1 cellular context compared by ENCODE assay signal in the genomic region with DNA sequence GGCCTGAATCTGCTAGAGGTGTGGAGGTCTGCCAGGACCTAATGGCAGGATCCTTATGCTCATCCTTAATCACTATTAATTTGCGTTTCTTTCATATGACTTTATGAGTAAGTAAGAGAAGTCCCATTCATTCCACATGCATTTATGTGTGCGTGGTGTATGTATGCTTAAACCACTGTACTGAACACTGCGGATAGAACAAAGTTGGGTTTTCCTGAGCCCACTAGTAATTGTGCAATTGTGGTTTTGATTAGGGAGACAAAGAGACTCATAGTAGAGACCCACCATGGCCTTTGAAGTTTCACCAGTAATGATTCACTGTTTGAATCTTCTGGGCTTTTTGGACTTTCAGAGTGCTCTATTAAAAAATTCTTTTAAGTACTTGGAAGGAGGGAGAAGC.
TF ChIP-seq lines count a peak whose summit lies in the region.

No MANE protein-coding gene starts in this region.

TF ChIP-seq in endothelial cell of umbilical vein, 7 proteins besides CTCF, POLR2A, EP300 and RAD21:
- TF ChIP-seq EZH2 (IDR thresholded peaks at IDR 0.05; ENCODE audit: borderline replicate concordance, low read depth, low read length, severe bottlenecking): no peak
- no peak for TF ChIP-seq MYC (IDR thresholded peaks at IDR 0.05; ENCODE audit: low read depth, low read length)
- TF ChIP-seq, protein P1, sequence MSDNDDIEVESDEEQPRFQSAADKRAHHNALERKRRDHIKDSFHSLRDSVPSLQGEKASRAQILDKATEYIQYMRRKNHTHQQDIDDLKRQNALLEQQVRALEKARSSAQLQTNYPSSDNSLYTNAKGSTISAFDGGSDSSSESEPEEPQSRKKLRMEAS (IDR thresholded peaks at IDR 0.05; ENCODE audit: insufficient read depth, insufficient read length): no peak
- TF ChIP-seq POLR2AphosphoS5 (IDR thresholded peaks at IDR 0.05; ENCODE audit: insufficient read depth, low read depth, low read length): no peak
